2 cellular contexts compared by ENCODE assay signal in genomic region chr9:7346144-7346543, GRCh38.
A peak's percentile ranks its signal among the peaks of the same experiment; 100 is the strongest.
TF ChIP-seq lines count a peak whose summit lies in the region.

No MANE protein-coding gene starts in this region.

TF ChIP-seq in HepG2, 621 proteins besides CTCF, POLR2A, EP300 and RAD21 (continued from another document):
- TF ChIP-seq HES4 (CRISPR knock-in tag; IDR thresholded peaks at IDR 0.05; ENCODE audit: borderline replicate concordance) (no peak), HDAC6 (IDR thresholded peaks at IDR 0.05; ENCODE audit: low read depth, low read length) (no peak)

TF ChIP-seq in K562, 482 proteins besides CTCF, POLR2A, EP300 and RAD21 (continued from another document):
- TF ChIP-seq, protein P1, sequence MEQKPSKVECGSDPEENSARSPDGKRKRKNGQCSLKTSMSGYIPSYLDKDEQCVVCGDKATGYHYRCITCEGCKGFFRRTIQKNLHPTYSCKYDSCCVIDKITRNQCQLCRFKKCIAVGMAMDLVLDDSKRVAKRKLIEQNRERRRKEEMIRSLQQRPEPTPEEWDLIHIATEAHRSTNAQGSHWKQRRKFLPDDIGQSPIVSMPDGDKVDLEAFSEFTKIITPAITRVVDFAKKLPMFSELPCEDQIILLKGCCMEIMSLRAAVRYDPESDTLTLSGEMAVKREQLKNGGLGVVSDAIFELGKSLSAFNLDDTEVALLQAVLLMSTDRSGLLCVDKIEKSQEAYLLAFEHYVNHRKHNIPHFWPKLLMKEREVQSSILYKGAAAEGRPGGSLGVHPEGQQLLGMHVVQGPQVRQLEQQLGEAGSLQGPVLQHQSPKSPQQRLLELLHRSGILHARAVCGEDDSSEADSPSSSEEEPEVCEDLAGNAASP (IDR thresholded peaks at IDR 0.05) = no peak
- no peak for TF ChIP-seq ZNF431 (CRISPR knock-in tag; IDR thresholded peaks at IDR 0.05)
- peak; percentile 83 for TF ChIP-seq ATF4 (CRISPR knock-in tag; IDR thresholded peaks at IDR 0.05)
- no peak for TF ChIP-seq NCOA4 (IDR thresholded peaks at IDR 0.05; ENCODE audit: partially characterized antibody)
- TF ChIP-seq CEBPG (CRISPR knock-in tag; IDR thresholded peaks at IDR 0.05) = no peak
- TF ChIP-seq CEBPG (tag; conservative IDR thresholded peaks at IDR 0.05 in 1 of 2, IDR thresholded peaks at IDR 0.05 in 1 of 2) = peak in 1 of 2 experiments; percentile 78; a peak in 2 of 4 replicates
- TF ChIP-seq RAD51 (IDR thresholded peaks at IDR 0.05; ENCODE audit: borderline replicate concordance, low read depth) = no peak
